In the genomic region with DNA sequence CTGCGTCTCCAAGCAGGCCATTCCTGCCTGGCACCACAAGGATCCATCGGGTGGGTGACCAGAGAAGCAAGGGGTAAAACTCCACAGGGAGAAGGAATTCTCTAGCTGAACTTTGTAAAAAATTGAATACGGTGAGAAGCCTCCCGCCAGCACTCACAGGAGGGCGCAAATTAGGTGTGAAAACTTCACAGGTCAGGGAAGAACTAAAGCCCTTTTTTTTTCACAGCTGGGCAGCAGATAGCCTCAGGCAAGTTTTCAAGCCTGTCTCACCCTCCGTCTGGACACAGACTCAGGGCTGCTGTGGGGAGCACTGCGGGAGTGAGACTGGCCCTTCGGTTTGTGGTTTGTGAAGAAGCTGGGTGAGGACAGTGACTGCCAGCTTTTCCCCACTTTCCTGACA, we compare ENCODE assay signal across 1 cellular context.
TF ChIP-seq lines count a peak whose summit lies in the region.

No MANE protein-coding gene starts in this region.

TF ChIP-seq in GM23338, 12 proteins besides CTCF, POLR2A, EP300 and RAD21 (continued from another document):
- TF ChIP-seq, protein P1, sequence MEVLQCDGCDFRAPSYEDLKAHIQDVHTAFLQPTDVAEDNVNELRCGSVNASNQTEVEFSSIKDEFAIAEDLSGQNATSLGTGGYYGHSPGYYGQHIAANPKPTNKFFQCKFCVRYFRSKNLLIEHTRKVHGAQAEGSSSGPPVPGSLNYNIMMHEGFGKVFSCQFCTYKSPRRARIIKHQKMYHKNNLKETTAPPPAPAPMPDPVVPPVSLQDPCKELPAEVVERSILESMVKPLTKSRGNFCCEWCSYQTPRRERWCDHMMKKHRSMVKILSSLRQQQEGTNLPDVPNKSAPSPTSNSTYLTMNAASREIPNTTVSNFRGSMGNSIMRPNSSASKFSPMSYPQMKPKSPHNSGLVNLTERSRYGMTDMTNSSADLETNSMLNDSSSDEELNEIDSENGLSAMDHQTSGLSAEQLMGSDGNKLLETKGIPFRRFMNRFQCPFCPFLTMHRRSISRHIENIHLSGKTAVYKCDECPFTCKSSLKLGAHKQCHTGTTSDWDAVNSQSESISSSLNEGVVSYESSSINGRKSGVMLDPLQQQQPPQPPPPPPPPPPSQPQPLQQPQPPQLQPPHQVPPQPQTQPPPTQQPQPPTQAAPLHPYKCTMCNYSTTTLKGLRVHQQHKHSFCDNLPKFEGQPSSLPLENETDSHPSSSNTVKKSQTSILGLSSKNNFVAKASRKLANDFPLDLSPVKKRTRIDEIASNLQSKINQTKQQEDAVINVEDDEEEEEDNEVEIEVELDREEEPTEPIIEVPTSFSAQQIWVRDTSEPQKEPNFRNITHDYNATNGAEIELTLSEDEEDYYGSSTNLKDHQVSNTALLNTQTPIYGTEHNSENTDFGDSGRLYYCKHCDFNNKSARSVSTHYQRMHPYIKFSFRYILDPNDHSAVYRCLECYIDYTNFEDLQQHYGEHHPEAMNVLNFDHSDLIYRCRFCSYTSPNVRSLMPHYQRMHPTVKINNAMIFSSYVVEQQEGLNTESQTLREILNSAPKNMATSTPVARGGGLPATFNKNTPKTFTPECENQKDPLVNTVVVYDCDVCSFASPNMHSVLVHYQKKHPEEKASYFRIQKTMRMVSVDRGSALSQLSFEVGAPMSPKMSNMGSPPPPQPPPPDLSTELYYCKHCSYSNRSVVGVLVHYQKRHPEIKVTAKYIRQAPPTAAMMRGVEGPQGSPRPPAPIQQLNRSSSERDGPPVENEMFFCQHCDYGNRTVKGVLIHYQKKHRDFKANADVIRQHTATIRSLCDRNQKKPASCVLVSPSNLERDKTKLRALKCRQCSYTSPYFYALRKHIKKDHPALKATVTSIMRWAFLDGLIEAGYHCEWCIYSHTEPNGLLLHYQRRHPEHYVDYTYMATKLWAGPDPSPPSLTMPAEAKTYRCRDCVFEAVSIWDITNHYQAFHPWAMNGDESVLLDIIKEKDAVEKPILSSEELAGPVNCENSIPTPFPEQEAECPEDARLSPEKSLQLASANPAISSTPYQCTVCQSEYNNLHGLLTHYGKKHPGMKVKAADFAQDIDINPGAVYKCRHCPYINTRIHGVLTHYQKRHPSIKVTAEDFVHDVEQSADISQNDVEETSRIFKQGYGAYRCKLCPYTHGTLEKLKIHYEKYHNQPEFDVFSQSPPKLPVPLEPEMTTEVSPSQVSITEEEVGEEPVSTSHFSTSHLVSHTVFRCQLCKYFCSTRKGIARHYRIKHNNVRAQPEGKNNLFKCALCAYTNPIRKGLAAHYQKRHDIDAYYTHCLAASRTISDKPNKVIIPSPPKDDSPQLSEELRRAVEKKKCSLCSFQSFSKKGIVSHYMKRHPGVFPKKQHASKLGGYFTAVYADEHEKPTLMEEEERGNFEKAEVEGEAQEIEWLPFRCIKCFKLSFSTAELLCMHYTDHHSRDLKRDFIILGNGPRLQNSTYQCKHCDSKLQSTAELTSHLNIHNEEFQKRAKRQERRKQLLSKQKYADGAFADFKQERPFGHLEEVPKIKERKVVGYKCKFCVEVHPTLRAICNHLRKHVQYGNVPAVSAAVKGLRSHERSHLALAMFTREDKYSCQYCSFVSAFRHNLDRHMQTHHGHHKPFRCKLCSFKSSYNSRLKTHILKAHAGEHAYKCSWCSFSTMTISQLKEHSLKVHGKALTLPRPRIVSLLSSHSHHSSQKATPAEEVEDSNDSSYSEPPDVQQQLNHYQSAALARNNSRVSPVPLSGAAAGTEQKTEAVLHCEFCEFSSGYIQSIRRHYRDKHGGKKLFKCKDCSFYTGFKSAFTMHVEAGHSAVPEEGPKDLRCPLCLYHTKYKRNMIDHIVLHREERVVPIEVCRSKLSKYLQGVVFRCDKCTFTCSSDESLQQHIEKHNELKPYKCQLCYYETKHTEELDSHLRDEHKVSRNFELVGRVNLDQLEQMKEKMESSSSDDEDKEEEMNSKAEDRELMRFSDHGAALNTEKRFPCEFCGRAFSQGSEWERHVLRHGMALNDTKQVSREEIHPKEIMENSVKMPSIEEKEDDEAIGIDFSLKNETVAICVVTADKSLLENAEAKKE (CRISPR knock-in tag; IDR thresholded peaks at IDR 0.05) = no peak
- TF ChIP-seq, protein P2, sequence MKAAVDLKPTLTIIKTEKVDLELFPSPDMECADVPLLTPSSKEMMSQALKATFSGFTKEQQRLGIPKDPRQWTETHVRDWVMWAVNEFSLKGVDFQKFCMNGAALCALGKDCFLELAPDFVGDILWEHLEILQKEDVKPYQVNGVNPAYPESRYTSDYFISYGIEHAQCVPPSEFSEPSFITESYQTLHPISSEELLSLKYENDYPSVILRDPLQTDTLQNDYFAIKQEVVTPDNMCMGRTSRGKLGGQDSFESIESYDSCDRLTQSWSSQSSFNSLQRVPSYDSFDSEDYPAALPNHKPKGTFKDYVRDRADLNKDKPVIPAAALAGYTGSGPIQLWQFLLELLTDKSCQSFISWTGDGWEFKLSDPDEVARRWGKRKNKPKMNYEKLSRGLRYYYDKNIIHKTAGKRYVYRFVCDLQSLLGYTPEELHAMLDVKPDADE (IDR thresholded peaks at IDR 0.05) = no peak
- TF ChIP-seq CREB1 (CRISPR knock-in tag; IDR thresholded peaks at IDR 0.05; ENCODE audit: low read depth) = no peak
- no peak for TF ChIP-seq ZNF114 (CRISPR knock-in tag; IDR thresholded peaks at IDR 0.05)
- no peak for TF ChIP-seq EZH2 (IDR thresholded peaks at IDR 0.05; ENCODE audit: low read depth, unreplicated experiment)
- TF ChIP-seq STAT1 (IDR thresholded peaks at IDR 0.05; ENCODE audit: unreplicated experiment) = no peak
- TF ChIP-seq, protein P3, sequence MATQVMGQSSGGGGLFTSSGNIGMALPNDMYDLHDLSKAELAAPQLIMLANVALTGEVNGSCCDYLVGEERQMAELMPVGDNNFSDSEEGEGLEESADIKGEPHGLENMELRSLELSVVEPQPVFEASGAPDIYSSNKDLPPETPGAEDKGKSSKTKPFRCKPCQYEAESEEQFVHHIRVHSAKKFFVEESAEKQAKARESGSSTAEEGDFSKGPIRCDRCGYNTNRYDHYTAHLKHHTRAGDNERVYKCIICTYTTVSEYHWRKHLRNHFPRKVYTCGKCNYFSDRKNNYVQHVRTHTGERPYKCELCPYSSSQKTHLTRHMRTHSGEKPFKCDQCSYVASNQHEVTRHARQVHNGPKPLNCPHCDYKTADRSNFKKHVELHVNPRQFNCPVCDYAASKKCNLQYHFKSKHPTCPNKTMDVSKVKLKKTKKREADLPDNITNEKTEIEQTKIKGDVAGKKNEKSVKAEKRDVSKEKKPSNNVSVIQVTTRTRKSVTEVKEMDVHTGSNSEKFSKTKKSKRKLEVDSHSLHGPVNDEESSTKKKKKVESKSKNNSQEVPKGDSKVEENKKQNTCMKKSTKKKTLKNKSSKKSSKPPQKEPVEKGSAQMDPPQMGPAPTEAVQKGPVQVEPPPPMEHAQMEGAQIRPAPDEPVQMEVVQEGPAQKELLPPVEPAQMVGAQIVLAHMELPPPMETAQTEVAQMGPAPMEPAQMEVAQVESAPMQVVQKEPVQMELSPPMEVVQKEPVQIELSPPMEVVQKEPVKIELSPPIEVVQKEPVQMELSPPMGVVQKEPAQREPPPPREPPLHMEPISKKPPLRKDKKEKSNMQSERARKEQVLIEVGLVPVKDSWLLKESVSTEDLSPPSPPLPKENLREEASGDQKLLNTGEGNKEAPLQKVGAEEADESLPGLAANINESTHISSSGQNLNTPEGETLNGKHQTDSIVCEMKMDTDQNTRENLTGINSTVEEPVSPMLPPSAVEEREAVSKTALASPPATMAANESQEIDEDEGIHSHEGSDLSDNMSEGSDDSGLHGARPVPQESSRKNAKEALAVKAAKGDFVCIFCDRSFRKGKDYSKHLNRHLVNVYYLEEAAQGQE (IDR thresholded peaks at IDR 0.05; ENCODE audit: unreplicated experiment) = no peak
- TF ChIP-seq POLR2AphosphoS5 (IDR thresholded peaks at IDR 0.05; ENCODE audit: low read depth) = no peak
- TF ChIP-seq JUNB (IDR thresholded peaks at IDR 0.05; ENCODE audit: unreplicated experiment) = no peak
TF ChIP-seq in GM23338: peak in this region for 0.
